Comparison of ENCODE assay signal across 6 cellular contexts in genomic region chr10:70315276-70315675, GRCh38. TPM values are rescaled to one million over a fixed set of nuclear protein-coding genes. Genes with fewer than 3 reads are reported as not detected.
"Had no signal": no experiment of that assay in that cellular context is flagged by ENCODE, and none has a peak within 500 bp of the region (broad histone marks: within the 10 kb centered on the region; RNA-seq: fewer than 3 reads in every experiment).

No MANE protein-coding gene starts in this region.

- H3K27ac ChIP-seq: KMS-11 had no signal

- H3K4me3 ChIP-seq: GM23338 had no signal

- H3K9me3 Mint-ChIP-seq: H9, IgD-negative memory B cell had no signal

- H3K4me2 ChIP-seq: GM23338, KMS-11 had no signal

- H2AFZ ChIP-seq: GM23338 had no signal

- DNase-seq: H9, HCEC 1CT, KBM-7 had no signal

- H3K9ac ChIP-seq: KMS-11 had no signal

- H3K27ac Mint-ChIP-seq: GM23338, H9 had no signal

- H3K4me3 Mint-ChIP-seq: GM23338, H9, IgD-negative memory B cell had no signal

- H3K4me1 Mint-ChIP-seq: GM23338, H9 had no signal

RNA-seq across cellular contexts. Expression of gene NPFFR1, which starts 31.5 kb away (rescaled TPM):
- total RNA-seq: H9 had no signal
